1 cellular context compared by ENCODE assay signal in genomic region chrX:134545524-134545923, GRCh38.
TF ChIP-seq lines count a peak whose summit lies in the region.

No MANE protein-coding gene starts in this region.

TF ChIP-seq in A549, 52 proteins besides CTCF, POLR2A, EP300 and RAD21 (continued from another document):
- TF ChIP-seq PBX3 (IDR thresholded peaks at IDR 0.05) = no peak
- TF ChIP-seq KDM1A (IDR thresholded peaks at IDR 0.05; ENCODE audit: low read depth) = no peak
- no peak for TF ChIP-seq CBX2 (IDR thresholded peaks at IDR 0.05; ENCODE audit: borderline replicate concordance, low read depth)
- TF ChIP-seq POLR2AphosphoS2 (conservative IDR thresholded peaks at IDR 0.05; ENCODE audit: low read length) = no peak
